In the genomic region with DNA sequence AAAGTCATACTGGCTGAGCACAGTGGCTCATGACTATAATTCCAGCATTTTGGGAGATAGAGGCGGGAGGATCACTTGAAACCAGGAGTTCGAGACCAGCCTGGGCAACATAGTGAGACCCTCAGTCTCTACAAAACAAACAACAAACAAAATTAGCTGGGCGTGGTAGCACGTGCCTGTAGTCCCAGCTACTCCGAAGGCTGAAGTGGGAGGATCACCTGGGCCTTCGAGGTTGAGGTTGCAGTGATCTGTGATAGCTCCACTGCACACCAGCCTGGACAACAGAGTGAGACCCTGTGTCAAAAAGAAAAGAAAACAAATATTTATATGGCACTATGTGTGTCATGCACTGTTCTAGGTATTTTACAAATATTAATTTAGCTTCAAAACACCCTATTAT, we compare ENCODE assay signal across 28 cellular contexts.
"Had no signal": no experiment of that assay in that cellular context is flagged by ENCODE, and none has a peak within 500 bp of the region (broad histone marks: within the 10 kb centered on the region; RNA-seq: fewer than 3 reads in every experiment).

No MANE protein-coding gene starts in this region.

- DNase-seq: hypothalamus; immature natural killer cell; kidney; left colon; left lung; lower lobe of right lung; mammary epithelial cell; mesenchymal stem cell; naive thymus-derived CD4-positive, alpha-beta T cell; ovary; retina; right cardiac atrium; small intestine; spleen; stimulated activated CD4-positive, alpha-beta T cell treated with anti-CD3 and anti-CD28 coated beads, Interleukin-4, amount 100 ng/mL, for 24 hours; stimulated activated naive CD4-positive, alpha-beta T cell; tibial artery; trophoblast cell; upper lobe of right lung had no signal

- H3K27ac ChIP-seq: left lung, lower lobe of right lung, ovary, prostate gland, spleen, suprapubic skin, thoracic aorta, tibial artery, upper lobe of right lung, vagina had no signal

- ATAC-seq: left colon; left lung; lower lobe of right lung; naive thymus-derived CD4-positive, alpha-beta T cell; natural killer cell treated with Interleukin-12 subunit alpha and Interleukin-12 subunit beta and Interleukin-15 and Interleukin-18, amount 100 ng/mL, for 72 hours; right cardiac atrium; sciatic nerve; stimulated activated effector memory CD8-positive, alpha-beta T cell treated with anti-CD3 and anti-CD28 coated beads, Interleukin-12 subunit alpha, Interleukin-12 subunit beta, amount 100 ng/mL, for 72 hours; upper lobe of right lung had no signal

- H3K27ac Mint-ChIP-seq: immature natural killer cell; mesothelial cell of epicardium; naive thymus-derived CD4-positive, alpha-beta T cell; natural killer cell treated with Interleukin-12 subunit alpha and Interleukin-12 subunit beta and Interleukin-15 and Interleukin-18, amount 100 ng/mL, for 72 hours; stimulated activated effector memory CD8-positive, alpha-beta T cell treated with anti-CD3 and anti-CD28 coated beads, Interleukin-12 subunit alpha, Interleukin-12 subunit beta, amount 100 ng/mL, for 72 hours; stimulated activated naive CD8-positive, alpha-beta T cell treated with anti-CD3 and anti-CD28 coated beads, Interleukin-15, Interleukin-2, amounts not matched to agents 100 ng/mL and 50 ng/mL, for 24 hours had no signal

- H3K4me1 ChIP-seq: prostate gland had no signal

- H3K9me3 ChIP-seq: left lung, lower lobe of right lung, ovary, prostate gland, spleen, suprapubic skin, thoracic aorta, tibial artery, upper lobe of right lung, vagina had no signal

- H3K27me3 ChIP-seq: left lung, ovary, spleen, suprapubic skin, tibial artery, upper lobe of right lung, vagina had no signal

- H3K36me3 Mint-ChIP-seq: naive thymus-derived CD4-positive, alpha-beta T cell; natural killer cell treated with Interleukin-12 subunit alpha and Interleukin-12 subunit beta and Interleukin-15 and Interleukin-18, amount 100 ng/mL, for 72 hours; stimulated activated effector memory CD8-positive, alpha-beta T cell treated with anti-CD3 and anti-CD28 coated beads, Interleukin-12 subunit alpha, Interleukin-12 subunit beta, amount 100 ng/mL, for 72 hours had no signal

- H3K4me3 ChIP-seq: left lung, lower lobe of right lung, ovary, prostate gland, spleen, suprapubic skin, thoracic aorta, tibial artery, upper lobe of right lung, vagina had no signal

- H3K4me3 Mint-ChIP-seq: immature natural killer cell; mesothelial cell of epicardium; naive thymus-derived CD4-positive, alpha-beta T cell; natural killer cell treated with Interleukin-12 subunit alpha and Interleukin-12 subunit beta and Interleukin-15 and Interleukin-18, amount 100 ng/mL, for 72 hours; stimulated activated effector memory CD8-positive, alpha-beta T cell treated with anti-CD3 and anti-CD28 coated beads, Interleukin-12 subunit alpha, Interleukin-12 subunit beta, amount 100 ng/mL, for 72 hours; stimulated activated naive CD8-positive, alpha-beta T cell treated with anti-CD3 and anti-CD28 coated beads, Interleukin-15, Interleukin-2, amounts not matched to agents 100 ng/mL and 50 ng/mL, for 24 hours had no signal

- H3K9me3 Mint-ChIP-seq: immature natural killer cell; mesothelial cell of epicardium; naive thymus-derived CD4-positive, alpha-beta T cell; natural killer cell treated with Interleukin-12 subunit alpha and Interleukin-12 subunit beta and Interleukin-15 and Interleukin-18, amount 100 ng/mL, for 72 hours; stimulated activated effector memory CD8-positive, alpha-beta T cell treated with anti-CD3 and anti-CD28 coated beads, Interleukin-12 subunit alpha, Interleukin-12 subunit beta, amount 100 ng/mL, for 72 hours; stimulated activated naive CD8-positive, alpha-beta T cell treated with anti-CD3 and anti-CD28 coated beads, Interleukin-15, Interleukin-2, amounts not matched to agents 100 ng/mL and 50 ng/mL, for 24 hours had no signal

- H3K27me3 Mint-ChIP-seq: naive thymus-derived CD4-positive, alpha-beta T cell; natural killer cell treated with Interleukin-12 subunit alpha and Interleukin-12 subunit beta and Interleukin-15 and Interleukin-18, amount 100 ng/mL, for 72 hours; stimulated activated naive CD8-positive, alpha-beta T cell treated with anti-CD3 and anti-CD28 coated beads, Interleukin-15, Interleukin-2, amounts not matched to agents 100 ng/mL and 50 ng/mL, for 24 hours had no signal

- H3K36me3 ChIP-seq: left lung, lower lobe of right lung, ovary, prostate gland, thoracic aorta, tibial artery, upper lobe of right lung, vagina had no signal

- H3K4me1 Mint-ChIP-seq: naive thymus-derived CD4-positive, alpha-beta T cell; stimulated activated effector memory CD8-positive, alpha-beta T cell treated with anti-CD3 and anti-CD28 coated beads, Interleukin-12 subunit alpha, Interleukin-12 subunit beta, amount 100 ng/mL, for 72 hours had no signal
